23 cellular contexts compared by ENCODE assay signal in genomic region chr5:163330723-163331668, GRCh38.
DNase-seq lines count a peak whose midpoint lies in the region; ATAC-seq lines count a peak whose summit lies in the region.
"Had no signal": no experiment of that assay in that cellular context is flagged by ENCODE, and none has a peak within 500 bp of the region (broad histone marks: within the 10 kb centered on the region; RNA-seq: fewer than 3 reads in every experiment).

No MANE protein-coding gene starts in this region.

- in situ Hi-C loops in KBM-7 (cut with MboI; ENCODE audit: low pct_unique_long_range_greater_than_20kb, low sequenced_read_pairs) = no loop called here

- H3K4me3 ChIP-seq in iPS-18a (ENCODE audit: low read length) = peak overlapping the region; percentile 26
- H3K4me3 ChIP-seq: BLaER1 treated with 17β-estradiol and CSF1 and Interleukin-3, amounts not matched to agents 10 nM and 100 nM; GM12878; GM23248 had no signal

- H3K36me3 ChIP-seq in iPS-18a (ENCODE audit: control insufficient read depth, low read depth, low read length) = no peaks in the 10 kb centered on the region
- H3K36me3 ChIP-seq: BLaER1 treated with 17β-estradiol and CSF1 and Interleukin-3, amounts not matched to agents 10 nM and 100 nM had no signal

- DNase-seq in GF-D8 (lab: John Stamatoyannopoulos, UW) = peak; percentile 12
- DNase-seq in KBM-7 = peak; percentile 52
- peak; percentile 60 for DNase-seq in SKM-1 treated with dmso at 0.1 percent for 144 hours (lab: John Stamatoyannopoulos, UW; ENCODE audit: unreplicated experiment)
- DNase-seq in kidney tubule cell (ENCODE audit: low spot score) = no peak
- no peak for DNase-seq in OCI-M2 (lab: John Stamatoyannopoulos, UW; ENCODE audit: unreplicated experiment)
- DNase-seq: CD8-positive, alpha-beta memory T cell; DMS79 treated with DMSO at 0.1 percent for 48 hours; GM23248; HFFc6; IMR-90; Kasumi-1; MM.1S; NCI-H1417 treated with DMSO at 0.1 percent for 48 hours; NCI-H1930; NCI-H446 treated with DMSO at 0.1 percent for 48 hours; NCI-H774; SHP77 had no signal

- H3K9me3 ChIP-seq in iPS-18a (ENCODE audit: control insufficient read depth, low read depth, low read length) = no peaks in the 10 kb centered on the region
- H3K9me3 ChIP-seq: BLaER1 treated with 17β-estradiol and CSF1 and Interleukin-3, amounts not matched to agents 10 nM and 100 nM had no signal

- H3K4me1 ChIP-seq in iPS-18a (ENCODE audit: control insufficient read depth, low read depth, low read length) = peaks cover 16% of the 10 kb centered on the region
- H3K4me1 ChIP-seq: BLaER1 treated with 17β-estradiol and CSF1 and Interleukin-3, amounts not matched to agents 10 nM and 100 nM had no signal

- H3K27ac ChIP-seq in iPS-18a (ENCODE audit: low read length) = peak overlapping the region; percentile 62
- H3K27ac ChIP-seq: BLaER1 treated with 17β-estradiol and CSF1 and Interleukin-3, amounts not matched to agents 10 nM and 100 nM; GM23248 had no signal

- peak overlapping the region; percentile 19 for H3K9ac ChIP-seq in iPS-18a (ENCODE audit: low read length)
- H3K9ac ChIP-seq: BLaER1 treated with 17β-estradiol and CSF1 and Interleukin-3, amounts not matched to agents 10 nM and 100 nM; GM23248 had no signal

- ATAC-seq in HG03095 (IDR thresholded peaks at IDR 0.05; ENCODE audit: unreplicated experiment) = no peak
- no peak for ATAC-seq in HG02678 (IDR thresholded peaks at IDR 0.05; ENCODE audit: unreplicated experiment)
- ATAC-seq: GM12878, SK-N-SH treated with all-trans-retinoic acid at 6 μM for 48 hours had no signal

- no peaks in the 10 kb centered on the region for H3K27me3 ChIP-seq in iPS-18a (ENCODE audit: control insufficient read depth, insufficient read depth, low read length)
- H3K27me3 ChIP-seq: BLaER1 treated with 17β-estradiol and CSF1 and Interleukin-3, amounts not matched to agents 10 nM and 100 nM had no signal

Comparison
In these comparisons a context has a peak if more than half of its experiments do, and no peak if none do; other contexts are left out.
1. DNase-seq: peak in GF-D8 (single experiment), KBM-7 (single experiment) and SKM-1 treated with dmso at 0.1 percent for 144 hours (single experiment); none in kidney tubule cell (single experiment) and OCI-M2 (single experiment).